21 cellular contexts compared by ENCODE assay signal in genomic region chr12:69055280-69055679, GRCh38.
"Had no signal": no experiment of that assay in that cellular context is flagged by ENCODE, and none has a peak within 500 bp of the region (broad histone marks: within the 10 kb centered on the region; RNA-seq: fewer than 3 reads in every experiment).

No MANE protein-coding gene starts in this region.

- H3K36me3 Mint-ChIP-seq: activated naive CD8-positive, alpha-beta T cell treated with anti-CD3 and anti-CD28 coated beads, Interleukin-2, amount 10 ng/mL, durations not matched to agents 7 days and 5 days had no signal

- H3K4me3 Mint-ChIP-seq: activated CD8-positive, alpha-beta T cell treated with anti-CD3 and anti-CD28 coated beads for 36 hours; activated naive CD8-positive, alpha-beta T cell treated with anti-CD3 and anti-CD28 coated beads, Interleukin-2, amount 10 ng/mL, durations not matched to agents 7 days and 5 days; T-helper 1 cell treated with Interleukin-12 subunit alpha and Interleukin-12 subunit beta and Interleukin-4 antibody, amounts not matched to agents 30 μg/mL and 1 μg/mL, for 36 hours had no signal

- H3K27ac ChIP-seq: adrenal gland had no signal

- H3K9me3 Mint-ChIP-seq: activated CD8-positive, alpha-beta T cell treated with anti-CD3 and anti-CD28 coated beads for 36 hours; activated naive CD8-positive, alpha-beta T cell treated with anti-CD3 and anti-CD28 coated beads, Interleukin-2, amount 10 ng/mL, durations not matched to agents 7 days and 5 days; T-helper 1 cell treated with Interleukin-12 subunit alpha and Interleukin-12 subunit beta and Interleukin-4 antibody, amounts not matched to agents 30 μg/mL and 1 μg/mL, for 36 hours had no signal

- ATAC-seq: activated CD4-positive, CD25-positive, alpha-beta regulatory T cell treated with anti-CD3 and anti-CD28 coated beads, Interleukin-2, amount 50 U/mL, for 24 hours; activated CD8-positive, alpha-beta T cell treated with anti-CD3 and anti-CD28 coated beads for 36 hours; PC-3 had no signal

- H3K4me3 ChIP-seq: adrenal gland had no signal

- FAIRE-seq: bronchial epithelial cell, RCC 7860 had no signal

- H3K27ac Mint-ChIP-seq: activated CD8-positive, alpha-beta T cell treated with anti-CD3 and anti-CD28 coated beads for 36 hours; activated naive CD8-positive, alpha-beta T cell treated with anti-CD3 and anti-CD28 coated beads, Interleukin-2, amount 10 ng/mL, durations not matched to agents 7 days and 5 days; T-helper 1 cell treated with Interleukin-12 subunit alpha and Interleukin-12 subunit beta and Interleukin-4 antibody, amounts not matched to agents 30 μg/mL and 1 μg/mL, for 36 hours had no signal

- H3K36me3 ChIP-seq: adrenal gland had no signal

- DNase-seq: activated CD4-positive, alpha-beta T cell treated with anti-CD3 and anti-CD28 coated beads for 4 hours; activated CD8-positive, alpha-beta memory T cell treated with anti-CD3 and anti-CD28 coated beads, Interleukin-2, amount 50 U/mL, for 48 hours; activated CD8-positive, alpha-beta T cell treated with anti-CD3 and anti-CD28 coated beads for 36 hours; activated naive CD4-positive, alpha-beta T cell treated with anti-CD3 and anti-CD28 coated beads, Interleukin-2, amount 50 U/mL, for 16 hours; activated naive CD8-positive, alpha-beta T cell treated with anti-CD3 and anti-CD28 coated beads, Interleukin-2, amount 10 ng/mL, durations not matched to agents 7 days and 5 days; activated T-cell treated with anti-CD3 and anti-CD28 coated beads, Interleukin-2, amount 50 U/mL, for 1 hour; anterior cingulate cortex; KG1; NCI-H1092 treated with DMSO at 0.1 percent for 48 hours; NCI-H1417 treated with DMSO at 0.1 percent for 48 hours; NCI-H1694; NCI-H2029 treated with DMSO at 0.1 percent for 48 hours; NCI-H345; NCI-H510A; PC-3; SHP77 treated with DMSO at 0.1 percent for 48 hours had no signal

- H3K27me3 ChIP-seq: adrenal gland had no signal

- H3K9me3 ChIP-seq: adrenal gland had no signal
